17 cellular contexts compared by ENCODE assay signal in genomic region chr13:43245374-43245964, GRCh38.
DNase-seq lines count a peak whose midpoint lies in the region; ATAC-seq and TF ChIP-seq lines count a peak whose summit lies in the region.
"Had no signal": no experiment of that assay in that cellular context is flagged by ENCODE, and none has a peak within 500 bp of the region (broad histone marks: within the 10 kb centered on the region; RNA-seq: fewer than 3 reads in every experiment).

No MANE protein-coding gene starts in this region.

- no peaks in the 10 kb centered on the region for H3K9me2 ChIP-seq in GM23338 (ENCODE audit: insufficient read depth)

- H3F3A ChIP-seq in GM23338 (replicated peaks; ENCODE audit: low read depth), result no peaks in the 10 kb centered on the region

- intact Hi-C loops in vagina (cut with DNase I), result no loop called here

- no peak overlapping the region for H2AFZ ChIP-seq in GM23338

- H3K27ac ChIP-seq in GM23338 (ENCODE audit: low read depth), result no peak overlapping the region
- H3K27ac ChIP-seq in vagina, result no peak overlapping the region
- H3K27ac ChIP-seq: lower lobe of right lung, right lobe of liver had no signal

- no peak overlapping the region for H3K4me2 ChIP-seq in GM23338

- H3K27ac Mint-ChIP-seq in GM23338, result no peak overlapping the region
- H3K27ac Mint-ChIP-seq: activated CD4-positive, alpha-beta memory T cell treated with anti-CD3 and anti-CD28 coated beads for 36 hours; activated T-helper 1 cell treated with anti-CD3 and anti-CD28 coated beads, Interleukin-12 subunit alpha, Interleukin-12 subunit beta, Interleukin-2, Interleukin-4 antibody, amounts not matched to agents 30 ng/mL and 10 ng/mL and 1 ng/mL, durations not matched to agents 14 hours and 24 hours and 36 hours; CD8-positive, alpha-beta memory T cell; nephron had no signal

- H3K4me3 ChIP-seq in fibroblast of mammary gland (ENCODE audit: control insufficient read depth, low read depth, low read length) (no peak overlapping the region), skeletal muscle cell (ENCODE audit: low read depth, low read length) (no peak overlapping the region), GM23338 (no peak overlapping the region), vagina (no peak overlapping the region)
- H3K4me3 ChIP-seq: lower lobe of right lung, right lobe of liver had no signal

- peaks cover 2% of the 10 kb centered on the region for H3K27me3 Mint-ChIP-seq in GM23338 (ENCODE audit: insufficient read depth, low read depth, poor library complexity)

- no peaks in the 10 kb centered on the region for H4K20me1 ChIP-seq in GM23338 (replicated peaks; ENCODE audit: insufficient read depth)

- DNase-seq in GM04504 (ENCODE audit: low read depth) (peak; percentile 69), fibroblast of mammary gland (ENCODE audit: low read depth) (peak; percentile 93), skeletal muscle cell (ENCODE audit: low read depth) (peak; percentile 96), GM23338 (ENCODE audit: low spot score) (no peak), NCI-H748 (lab: John Stamatoyannopoulos, UW; ENCODE audit: unreplicated experiment) (no peak), vagina (ENCODE audit: extremely low spot score in 2 of 2) (no peak)
- DNase-seq: activated CD4-positive, alpha-beta memory T cell treated with anti-CD3 and anti-CD28 coated beads for 36 hours; CD8-positive, alpha-beta memory T cell; effector CD8-positive, alpha-beta T cell; lower lobe of right lung; NCI-H2029; right lobe of liver; stimulated activated naive CD4-positive, alpha-beta T cell had no signal

- no peak for TF ChIP-seq CTCF in fibroblast of mammary gland (conservative IDR thresholded peaks at IDR 0.05; ENCODE audit: control insufficient read depth, insufficient read depth, low read depth, low read length)
- no peak for TF ChIP-seq CTCF in GM23338 (conservative IDR thresholded peaks at IDR 0.05; ENCODE audit: low read depth in 2 of 2)
- TF ChIP-seq CTCF in vagina (IDR thresholded peaks at IDR 0.05), result no peak

- no peak for TF ChIP-seq POLR2A in vagina (IDR thresholded peaks at IDR 0.05)

- no peaks in the 10 kb centered on the region for H3K9me3 ChIP-seq in vagina
- H3K9me3 ChIP-seq: lower lobe of right lung, right lobe of liver had no signal

- H3K4me1 ChIP-seq in GM23338 (ENCODE audit: insufficient read depth), result no peaks in the 10 kb centered on the region
- no peaks in the 10 kb centered on the region for H3K4me1 ChIP-seq in vagina
- H3K4me1 ChIP-seq: lower lobe of right lung, right lobe of liver had no signal

- no peaks in the 10 kb centered on the region for H3K36me3 Mint-ChIP-seq in GM23338 (ENCODE audit: low read depth)
- H3K36me3 Mint-ChIP-seq: activated CD4-positive, alpha-beta memory T cell treated with anti-CD3 and anti-CD28 coated beads for 36 hours; CD8-positive, alpha-beta memory T cell had no signal

- H3K36me3 ChIP-seq in GM23338 (ENCODE audit: insufficient read depth), result no peaks in the 10 kb centered on the region
- H3K36me3 ChIP-seq in vagina, result no peaks in the 10 kb centered on the region
- H3K36me3 ChIP-seq: lower lobe of right lung, right lobe of liver had no signal

- H3K79me2 ChIP-seq in GM23338 (replicated peaks; ENCODE audit: insufficient read depth), result no peaks in the 10 kb centered on the region

- H3K4me1 Mint-ChIP-seq in GM23338, result peaks cover 4% of the 10 kb centered on the region
- H3K4me1 Mint-ChIP-seq: CD8-positive, alpha-beta memory T cell had no signal

- H3K27me3 ChIP-seq in GM23338 (ENCODE audit: insufficient read depth), result no peaks in the 10 kb centered on the region
- H3K27me3 ChIP-seq in vagina, result no peaks in the 10 kb centered on the region
- H3K27me3 ChIP-seq: right lobe of liver had no signal

- H3K4me3 Mint-ChIP-seq in GM23338, result no peak overlapping the region
- H3K4me3 Mint-ChIP-seq: activated CD4-positive, alpha-beta memory T cell treated with anti-CD3 and anti-CD28 coated beads for 36 hours; activated T-helper 1 cell treated with anti-CD3 and anti-CD28 coated beads, Interleukin-12 subunit alpha, Interleukin-12 subunit beta, Interleukin-2, Interleukin-4 antibody, amounts not matched to agents 30 ng/mL and 10 ng/mL and 1 ng/mL, durations not matched to agents 14 hours and 24 hours and 36 hours; CD8-positive, alpha-beta memory T cell; nephron had no signal

- no peaks in the 10 kb centered on the region for H3K9me3 Mint-ChIP-seq in GM23338
- H3K9me3 Mint-ChIP-seq: activated CD4-positive, alpha-beta memory T cell treated with anti-CD3 and anti-CD28 coated beads for 36 hours; activated T-helper 1 cell treated with anti-CD3 and anti-CD28 coated beads, Interleukin-12 subunit alpha, Interleukin-12 subunit beta, Interleukin-2, Interleukin-4 antibody, amounts not matched to agents 30 ng/mL and 10 ng/mL and 1 ng/mL, durations not matched to agents 14 hours and 24 hours and 36 hours; nephron had no signal

- ATAC-seq in SK-N-SH treated with all-trans-retinoic acid at 6 μM for 48 hours (peak; percentile 76), GM23338 (no peak), HG02981 (IDR thresholded peaks at IDR 0.05; ENCODE audit: unreplicated experiment) (no peak)
- ATAC-seq: lower lobe of right lung, right lobe of liver had no signal

TF ChIP-seq in SK-N-SH treated with all-trans-retinoic acid at 6 μM for 48 hours, 23 proteins besides CTCF, POLR2A, EP300 and RAD21 (continues in another document):
- TF ChIP-seq ESRRG (CRISPR knock-in tag; IDR thresholded peaks at IDR 0.05), result no peak
- TF ChIP-seq RARB (CRISPR knock-in tag; IDR thresholded peaks at IDR 0.05), result no peak
- no peak for TF ChIP-seq ZNF565 (CRISPR knock-in tag; conservative IDR thresholded peaks at IDR 0.05; ENCODE audit: low read depth)
- TF ChIP-seq OSR1 (CRISPR knock-in tag; IDR thresholded peaks at IDR 0.05), result no peak
- TF ChIP-seq PPARA (CRISPR knock-in tag; IDR thresholded peaks at IDR 0.05; ENCODE audit: borderline replicate concordance), result no peak
- TF ChIP-seq ZFP3 (CRISPR knock-in tag; IDR thresholded peaks at IDR 0.05), result no peak
- TF ChIP-seq TCF4 (CRISPR knock-in tag; IDR thresholded peaks at IDR 0.05; ENCODE audit: borderline replicate concordance), result no peak
- no peak for TF ChIP-seq ZFP30 (CRISPR knock-in tag; IDR thresholded peaks at IDR 0.05)
- TF ChIP-seq BACH2 (CRISPR knock-in tag; IDR thresholded peaks at IDR 0.05; ENCODE audit: borderline replicate concordance), result no peak
- no peak for TF ChIP-seq SNAI2 (CRISPR knock-in tag; IDR thresholded peaks at IDR 0.05)
- TF ChIP-seq CREB5 (CRISPR knock-in tag; IDR thresholded peaks at IDR 0.05; ENCODE audit: low read depth), result no peak

TF ChIP-seq in GM23338, 12 proteins besides CTCF, POLR2A, EP300 and RAD21 (continues in another document):
- TF ChIP-seq CREB1 (CRISPR knock-in tag; IDR thresholded peaks at IDR 0.05; ENCODE audit: low read depth) (no peak), ZNF114 (CRISPR knock-in tag; IDR thresholded peaks at IDR 0.05) (no peak), ZNF331 (CRISPR knock-in tag; IDR thresholded peaks at IDR 0.05; ENCODE audit: low read depth) (no peak), NANOG (IDR thresholded peaks at IDR 0.05; ENCODE audit: borderline replicate concordance) (no peak), ETS1 (IDR thresholded peaks at IDR 0.05) (no peak)
- TF ChIP-seq, protein P1, sequence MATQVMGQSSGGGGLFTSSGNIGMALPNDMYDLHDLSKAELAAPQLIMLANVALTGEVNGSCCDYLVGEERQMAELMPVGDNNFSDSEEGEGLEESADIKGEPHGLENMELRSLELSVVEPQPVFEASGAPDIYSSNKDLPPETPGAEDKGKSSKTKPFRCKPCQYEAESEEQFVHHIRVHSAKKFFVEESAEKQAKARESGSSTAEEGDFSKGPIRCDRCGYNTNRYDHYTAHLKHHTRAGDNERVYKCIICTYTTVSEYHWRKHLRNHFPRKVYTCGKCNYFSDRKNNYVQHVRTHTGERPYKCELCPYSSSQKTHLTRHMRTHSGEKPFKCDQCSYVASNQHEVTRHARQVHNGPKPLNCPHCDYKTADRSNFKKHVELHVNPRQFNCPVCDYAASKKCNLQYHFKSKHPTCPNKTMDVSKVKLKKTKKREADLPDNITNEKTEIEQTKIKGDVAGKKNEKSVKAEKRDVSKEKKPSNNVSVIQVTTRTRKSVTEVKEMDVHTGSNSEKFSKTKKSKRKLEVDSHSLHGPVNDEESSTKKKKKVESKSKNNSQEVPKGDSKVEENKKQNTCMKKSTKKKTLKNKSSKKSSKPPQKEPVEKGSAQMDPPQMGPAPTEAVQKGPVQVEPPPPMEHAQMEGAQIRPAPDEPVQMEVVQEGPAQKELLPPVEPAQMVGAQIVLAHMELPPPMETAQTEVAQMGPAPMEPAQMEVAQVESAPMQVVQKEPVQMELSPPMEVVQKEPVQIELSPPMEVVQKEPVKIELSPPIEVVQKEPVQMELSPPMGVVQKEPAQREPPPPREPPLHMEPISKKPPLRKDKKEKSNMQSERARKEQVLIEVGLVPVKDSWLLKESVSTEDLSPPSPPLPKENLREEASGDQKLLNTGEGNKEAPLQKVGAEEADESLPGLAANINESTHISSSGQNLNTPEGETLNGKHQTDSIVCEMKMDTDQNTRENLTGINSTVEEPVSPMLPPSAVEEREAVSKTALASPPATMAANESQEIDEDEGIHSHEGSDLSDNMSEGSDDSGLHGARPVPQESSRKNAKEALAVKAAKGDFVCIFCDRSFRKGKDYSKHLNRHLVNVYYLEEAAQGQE (IDR thresholded peaks at IDR 0.05; ENCODE audit: unreplicated experiment), result no peak

Comparison
In these comparisons a context has a peak if more than half of its experiments do, and no peak if none do; other contexts are left out.
1. DNase-seq: peak in GM04504 (single experiment), fibroblast of mammary gland (single experiment) and skeletal muscle cell (single experiment); none in GM23338 (single experiment), NCI-H748 (single experiment) and vagina (0 of 2).